10 cellular contexts compared by ENCODE assay signal in the genomic region with DNA sequence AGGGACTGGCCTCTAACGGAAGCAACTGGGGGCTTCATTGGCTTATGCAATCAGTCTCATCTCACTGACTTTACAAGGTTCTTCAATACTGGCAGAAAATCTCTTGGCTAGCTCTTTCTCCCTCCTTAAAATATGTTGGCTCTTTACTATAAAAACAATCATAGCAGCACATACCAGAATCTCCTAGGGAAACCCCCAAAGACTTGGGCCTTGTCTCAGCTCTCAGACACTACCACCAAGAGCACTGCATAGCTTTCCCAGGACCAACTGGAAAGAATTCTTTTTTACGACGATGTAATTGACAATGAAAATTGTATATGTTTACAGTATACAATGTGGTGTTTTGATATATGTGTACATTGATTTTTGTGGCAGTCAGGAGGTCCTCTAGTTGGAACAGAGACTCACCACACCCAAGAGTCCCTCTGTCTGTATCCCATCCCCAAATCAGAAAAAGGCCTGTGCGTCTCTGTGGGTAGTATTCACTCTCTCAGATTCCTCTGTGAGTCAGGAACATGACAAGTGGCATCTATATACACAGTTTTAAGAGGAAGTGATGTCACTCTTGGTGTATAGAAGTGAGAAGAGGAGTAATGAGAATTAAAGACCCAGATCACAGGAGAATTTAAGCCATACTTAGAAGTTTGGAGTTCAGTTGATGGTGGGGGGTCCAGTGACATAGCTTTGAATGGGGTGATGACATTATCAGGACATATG. TPM values are rescaled to one million over a fixed set of nuclear protein-coding genes. Genes with fewer than 3 reads are reported as not detected.
DNase-seq lines count a peak whose midpoint lies in the region; ATAC-seq, FAIRE-seq and TF ChIP-seq lines count a peak whose summit lies in the region.
"Had no signal": no experiment of that assay in that cellular context is flagged by ENCODE, and none has a peak within 500 bp of the region (broad histone marks: within the 10 kb centered on the region; RNA-seq: fewer than 3 reads in every experiment).

No MANE protein-coding gene starts in this region.

- H3K4me3 Mint-ChIP-seq in dendritic cell treated with granulocyte-macrophage colony-stimulating factor and Interleukin-4, amounts not matched to agents 40 ng/mL and 50 ng/mL, for 4 days = peak overlapping the region; percentile 20
- no peak overlapping the region for H3K4me3 Mint-ChIP-seq in Caco-2 (ENCODE audit: unreplicated experiment)

- CTCF ChIA-PET in Caco-2 (lab: Charles Lee) = no interaction called here

- H3K36me3 Mint-ChIP-seq in dendritic cell treated with granulocyte-macrophage colony-stimulating factor and Interleukin-4, amounts not matched to agents 40 ng/mL and 50 ng/mL, for 4 days (ENCODE audit: low read depth) = peaks cover 37% of the 10 kb centered on the region
- H3K36me3 Mint-ChIP-seq in Caco-2 (ENCODE audit: insufficient read depth, unreplicated experiment) = no peaks in the 10 kb centered on the region

- peaks cover 68% of the 10 kb centered on the region for H3K4me1 Mint-ChIP-seq in dendritic cell treated with granulocyte-macrophage colony-stimulating factor and Interleukin-4, amounts not matched to agents 40 ng/mL and 50 ng/mL, for 4 days (ENCODE audit: low read depth)
- H3K4me1 Mint-ChIP-seq in Caco-2 (ENCODE audit: low read depth, unreplicated experiment) = no peaks in the 10 kb centered on the region

- H3K4me1 ChIP-seq in GM23248 (ENCODE audit: insufficient read depth) = peaks cover 16% of the 10 kb centered on the region; the same call in 1 of the 2 replicates
- peaks cover 25 to 28% of the 10 kb centered on the region in 2 donors for H3K4me1 ChIP-seq in small intestine (ENCODE audit: control insufficient read depth in 2 of 2, insufficient read depth in 1 of 2, low read depth in 1 of 2, low read length in 1 of 2)
- H3K4me1 ChIP-seq in Caco-2 = no peaks in the 10 kb centered on the region

- H3K4me2 ChIP-seq in GM23248 (ENCODE audit: unreplicated experiment) = no peak overlapping the region

- no peak overlapping the region for H3K27ac ChIP-seq in GM23248
- H3K27ac ChIP-seq in small intestine (ENCODE audit: low read depth in 1 of 2, low read length in 1 of 2) = peak overlapping the region; percentile 43 to 71

- H3F3A ChIP-seq in GM23248 (ENCODE audit: insufficient read depth) = peaks cover 29% of the 10 kb centered on the region

- H2AFZ ChIP-seq in GM23248 = no peak overlapping the region

- FAIRE-seq in small intestine (lab: Jason Lieb, UNC) = no peak

- intact Hi-C loops in dendritic cell treated with granulocyte-macrophage colony-stimulating factor and Interleukin-4, amounts not matched to agents 40 ng/mL and 50 ng/mL, for 4 days (cut with micrococcal nuclease) = loop anchor here (2.0 kb wide), 1 partner anchor 42 kb away; no protein-coding TSS in a partner anchor
- intact Hi-C loops in Caco-2 (cut with micrococcal nuclease; ENCODE audit: unreplicated experiment) = no loop called here

- no peaks in the 10 kb centered on the region for H3K27me3 Mint-ChIP-seq in dendritic cell treated with granulocyte-macrophage colony-stimulating factor and Interleukin-4, amounts not matched to agents 40 ng/mL and 50 ng/mL, for 4 days
- H3K27me3 Mint-ChIP-seq in Caco-2 (ENCODE audit: insufficient read depth, unreplicated experiment) = no peaks in the 10 kb centered on the region

- DNase-seq in GM23248 (peak; percentile 14), T-helper 2 cell (peak in 3 of 5 experiments; percentile 27 to 79 (median 49)), small intestine (no peak), left lobe of liver (ENCODE audit: low spot score) (no peak), Caco-2 (no peak)
- DNase-seq: activated effector memory CD4-positive, alpha-beta T cell treated with anti-CD3 and anti-CD28 coated beads, Interleukin-2, amount 50 U/mL, for 16 hours; heart right ventricle; NCI-H69 had no signal

- no peak for ATAC-seq in left lobe of liver
- ATAC-seq in HG02840 (IDR thresholded peaks at IDR 0.05; ENCODE audit: low FRiP score, unreplicated experiment) = no peak

- H3K9me3 Mint-ChIP-seq in dendritic cell treated with granulocyte-macrophage colony-stimulating factor and Interleukin-4, amounts not matched to agents 40 ng/mL and 50 ng/mL, for 4 days = no peaks in the 10 kb centered on the region
- no peaks in the 10 kb centered on the region for H3K9me3 Mint-ChIP-seq in Caco-2 (ENCODE audit: unreplicated experiment)

- POLR2A ChIA-PET in Caco-2 (lab: Charles Lee) = no interaction called here

- H3K4me3 ChIP-seq in GM23248 (no peak overlapping the region), small intestine (ENCODE audit: low read depth in 1 of 2, low read length in 2 of 2) (no peak overlapping the region), Caco-2 (ENCODE audit: low read depth, low read length) (no peak overlapping the region)
- H3K4me3 ChIP-seq: heart right ventricle had no signal

- no peak overlapping the region for H3K9ac ChIP-seq in GM23248

- 96 to 97% methylated on average over 4 of the region's 4 CpGs for WGBS in GM23248 (ENCODE audit: low coverage in 1 of 2, low lambda C conversion rate in 2 of 2, missing lambda C conversion rate in 2 of 2), 2 experiments
- 68 to 83% (median 78%) methylated on average over 4 of the region's 4 CpGs for WGBS in small intestine, 3 donors

- in situ Hi-C loops in GM23248 (cut with MboI) = no loop called here

- no TSS peak for BruUV-seq in Caco-2 (replicated peaks; lab: Mats Ljungman, UMichigan)

- H3K27ac Mint-ChIP-seq in dendritic cell treated with granulocyte-macrophage colony-stimulating factor and Interleukin-4, amounts not matched to agents 40 ng/mL and 50 ng/mL, for 4 days = peak overlapping the region; percentile 76
- no peak overlapping the region for H3K27ac Mint-ChIP-seq in Caco-2 (ENCODE audit: unreplicated experiment)

- no peaks in the 10 kb centered on the region for H3K27me3 ChIP-seq in GM23248 (replicated peaks; ENCODE audit: insufficient read depth)
- H3K27me3 ChIP-seq in small intestine (ENCODE audit: control insufficient read depth in 2 of 2, insufficient read depth in 2 of 2, low read length in 2 of 2) = no peaks in the 10 kb centered on the region
- H3K27me3 ChIP-seq in Caco-2 (replicated peaks; ENCODE audit: control insufficient read depth, insufficient read depth, low read length) = no peaks in the 10 kb centered on the region
- H3K27me3 ChIP-seq: heart right ventricle had no signal

- no peaks in the 10 kb centered on the region for H3K9me2 ChIP-seq in GM23248 (ENCODE audit: insufficient read depth)

- H3K79me2 ChIP-seq in GM23248 (ENCODE audit: insufficient read depth) = peaks cover 83% of the 10 kb centered on the region

- H3K9me3 ChIP-seq in GM23248 (ENCODE audit: low read depth) (no peaks in the 10 kb centered on the region), small intestine (ENCODE audit: control insufficient read depth, low read depth) (no peaks in the 10 kb centered on the region), Caco-2 (no peaks in the 10 kb centered on the region)
- H3K9me3 ChIP-seq: heart right ventricle had no signal

- H4K20me1 ChIP-seq in GM23248 (ENCODE audit: insufficient read depth) = peaks cover 3% of the 10 kb centered on the region; the same call in 1 of the 2 replicates

- H3K36me3 ChIP-seq in GM23248 (ENCODE audit: low read depth) (no peaks in the 10 kb centered on the region), small intestine (ENCODE audit: control insufficient read depth in 2 of 2, insufficient read depth in 2 of 2, low read length in 2 of 2) (no peaks in the 10 kb centered on the region), Caco-2 (ENCODE audit: control insufficient read depth, insufficient read depth, low read length) (no peaks in the 10 kb centered on the region)

- TF ChIP-seq CTCF in Caco-2 (IDR thresholded peaks at IDR 0.05; ENCODE audit: insufficient read depth in 1 of 2, low read depth in 1 of 2, low read length in 1 of 2, severe bottlenecking in 1 of 2, unreplicated experiment in 1 of 2) = no peak

RNA-seq across cellular contexts. Expression of a gene that starts 21.1 kb away (rescaled TPM):
- total RNA-seq in GM23248 (2014; rRNA removed; shearing (Covaris generic)) = 14.3 and 15.6 TPM in 2 replicates
- polyA plus RNA-seq in GM23248 (2016; fragmentation: Nextera tagmentation; extraction: Ambion mirVana) (12.2 and 13.0 TPM in 2 replicates), small intestine (10 to 100 TPM; 13.0 to 27.8 (median 27.3) TPM)
- total RNA-seq in left lobe of liver (36.4 TPM), Caco-2 (2022) (6.8 and 7.5 TPM in 2 replicates)

RNA-seq across cellular contexts. Expression of a gene that starts 55.7 kb away (rescaled TPM):
- total RNA-seq in GM23248 (2014; rRNA removed; shearing (Covaris generic)) = 3.0 and 4.2 TPM in 2 replicates
- polyA plus RNA-seq in GM23248 (2016; fragmentation: Nextera tagmentation; extraction: Ambion mirVana) (3.7 and 3.9 TPM in 2 replicates), small intestine (1 to 10 TPM in 1 of 3 donors, not detected in 2; 1.2 TPM)
- total RNA-seq in left lobe of liver (0.55 TPM), Caco-2 (2022) (1.2 TPM in 2 replicates)

Comparison
In these comparisons a context has a peak if more than half of its experiments do, and no peak if none do; other contexts are left out.
1. DNase-seq: peak in GM23248 (single experiment) and T-helper 2 cell (3 of 5); none in small intestine (single experiment), left lobe of liver (single experiment) and Caco-2 (0 of 2).